In the genomic region with DNA sequence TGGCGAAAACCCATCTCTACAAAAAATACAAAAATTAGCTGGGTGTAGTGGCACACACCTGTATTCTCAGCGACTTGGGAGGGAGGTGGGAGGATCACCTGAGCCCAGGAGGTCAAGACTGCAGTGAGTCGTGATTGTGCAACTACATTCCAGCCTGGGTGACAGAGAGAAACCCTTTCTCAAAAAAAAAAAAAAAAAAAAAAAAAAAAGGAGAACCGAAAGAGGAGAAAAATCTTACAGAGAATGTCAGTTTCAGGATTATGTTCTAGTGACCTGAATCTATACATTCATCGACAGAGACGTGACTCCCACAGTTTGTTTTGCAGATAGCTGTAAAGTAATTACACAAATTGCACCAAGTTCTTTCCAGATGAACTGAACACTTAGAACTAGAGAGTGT, we compare ENCODE assay signal across 18 cellular contexts.
DNase-seq lines count a peak whose midpoint lies in the region; ATAC-seq, FAIRE-seq and TF ChIP-seq lines count a peak whose summit lies in the region.
"Had no signal": no experiment of that assay in that cellular context is flagged by ENCODE, and none has a peak within 500 bp of the region (broad histone marks: within the 10 kb centered on the region; RNA-seq: fewer than 3 reads in every experiment).

No MANE protein-coding gene starts in this region.

- ATAC-seq in GM19351 (IDR thresholded peaks at IDR 0.05; ENCODE audit: unreplicated experiment) (peak; percentile 82), HG02588 (IDR thresholded peaks at IDR 0.05; ENCODE audit: unreplicated experiment) (peak; percentile 72), HG03520 (IDR thresholded peaks at IDR 0.05; ENCODE audit: unreplicated experiment) (peak; percentile 79), left colon (peak; percentile 69), T-cell (replicated peaks in 1 of 4) (no peak)
- ATAC-seq: Right ventricle myocardium inferior had no signal

- intact Hi-C loops in left colon (cut with DNase I, micrococcal nuclease) (no loop called here), sigmoid colon (cut with DNase I) (no loop called here)

- H3K27ac Mint-ChIP-seq in T-cell: no peak overlapping the region
- H3K27ac Mint-ChIP-seq: activated naive CD4-positive, alpha-beta T cell treated with anti-CD3 and anti-CD28 coated beads, Interleukin-2, amount 50 U/mL, for 24 hours; neural progenitor cell had no signal

- no peaks in the 10 kb centered on the region for H3K4me1 Mint-ChIP-seq in T-cell
- H3K4me1 Mint-ChIP-seq: activated naive CD4-positive, alpha-beta T cell treated with anti-CD3 and anti-CD28 coated beads, Interleukin-2, amount 50 U/mL, for 24 hours had no signal

- TF ChIP-seq CTCF in sigmoid colon (IDR thresholded peaks at IDR 0.05): no peak

- no peaks in the 10 kb centered on the region for H3K36me3 Mint-ChIP-seq in T-cell
- H3K36me3 Mint-ChIP-seq: neural progenitor cell had no signal

- H3K27ac ChIP-seq in sigmoid colon: no peak overlapping the region
- H3K27ac ChIP-seq: GM23248, neural progenitor cell, spleen, transverse colon had no signal

- no peak for TF ChIP-seq POLR2A in sigmoid colon (IDR thresholded peaks at IDR 0.05)

- TF ChIP-seq EP300 in sigmoid colon (IDR thresholded peaks at IDR 0.05): no peak

- no peaks in the 10 kb centered on the region for H3K9me3 ChIP-seq in sigmoid colon
- H3K9me3 ChIP-seq: spleen, transverse colon had no signal

- H3K36me3 ChIP-seq in sigmoid colon: no peaks in the 10 kb centered on the region
- H3K36me3 ChIP-seq: neural progenitor cell, spleen, transverse colon had no signal

- CTCF ChIA-PET in T-cell (lab: Charles Lee): no interaction called here

- H3K9me3 Mint-ChIP-seq in T-cell: no peaks in the 10 kb centered on the region
- H3K9me3 Mint-ChIP-seq: neural progenitor cell had no signal

- POLR2A ChIA-PET in T-cell (lab: Charles Lee): no interaction called here

- 16 to 60% methylated on average over 6 of the region's 6 CpGs for WGBS in sigmoid colon, 2 donors

- FAIRE-seq in urothelium cell line (lab: Jason Lieb, UNC): no peak

- no peak overlapping the region for H3K4me3 ChIP-seq in sigmoid colon
- H3K4me3 ChIP-seq: GM23248, neural progenitor cell, spleen, transverse colon had no signal

- H3K27me3 ChIP-seq in sigmoid colon: no peaks in the 10 kb centered on the region

- H3K4me3 Mint-ChIP-seq in T-cell: no peak overlapping the region
- H3K4me3 Mint-ChIP-seq: activated naive CD4-positive, alpha-beta T cell treated with anti-CD3 and anti-CD28 coated beads, Interleukin-2, amount 50 U/mL, for 24 hours; neural progenitor cell had no signal

- no peak for DNase-seq in left colon
- no peak for DNase-seq in urothelium cell line (ENCODE audit: low spot score)
- DNase-seq in sigmoid colon: no peak
- no peak for DNase-seq in T-cell
- no peak for DNase-seq in stimulated activated naive CD4-positive, alpha-beta T cell treated with Interleukin-2 at 50 U/mL for 16 hours (lab: John Stamatoyannopoulos, UW)
- DNase-seq: cerebellar nuclear complex, erythroblast, GM23248, NCI-H1092, NCI-H446, spleen, transverse colon had no signal

- H3K4me1 ChIP-seq in sigmoid colon: peaks cover 0 to 4% (median 0%) of the 10 kb centered on the region in 4 donors
- H3K4me1 ChIP-seq: spleen had no signal

- peaks cover 21 to 28% of the 10 kb centered on the region in 2 donors for H3K27me3 Mint-ChIP-seq in T-cell

Comparison
In these comparisons a context has a peak if more than half of its experiments do, and no peak if none do; other contexts are left out.
1. ATAC-seq: peak in GM19351 (single experiment), HG02588 (single experiment), HG03520 (single experiment) and left colon (single experiment); none in T-cell (0 of 4).